1 cellular context compared by ENCODE assay signal in the genomic region with DNA sequence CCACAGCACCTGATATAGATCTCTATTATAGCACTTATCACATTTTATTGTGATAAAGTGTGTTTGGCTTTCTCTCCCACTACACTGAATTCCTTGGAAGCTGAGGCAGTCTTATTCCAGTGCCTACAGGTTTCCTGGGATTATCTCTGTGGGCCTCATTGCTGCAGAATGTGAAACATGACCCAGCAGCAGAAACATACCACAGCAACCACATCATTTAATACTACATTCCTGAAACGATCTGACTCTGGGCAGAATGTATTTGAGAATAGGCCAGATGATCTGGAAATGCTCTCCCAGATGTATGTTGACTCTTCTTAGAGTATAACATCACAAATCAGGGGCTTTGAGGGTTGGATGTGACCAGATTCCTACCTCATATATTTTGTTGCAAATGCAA.
A peak's percentile ranks its signal among the peaks of the same experiment; 100 is the strongest.
TF ChIP-seq lines count a peak whose summit lies in the region.

No MANE protein-coding gene starts in this region.

TF ChIP-seq in SK-N-SH, 30 proteins besides CTCF, POLR2A, EP300 and RAD21 (continued from another document):
- TF ChIP-seq, protein P1, sequence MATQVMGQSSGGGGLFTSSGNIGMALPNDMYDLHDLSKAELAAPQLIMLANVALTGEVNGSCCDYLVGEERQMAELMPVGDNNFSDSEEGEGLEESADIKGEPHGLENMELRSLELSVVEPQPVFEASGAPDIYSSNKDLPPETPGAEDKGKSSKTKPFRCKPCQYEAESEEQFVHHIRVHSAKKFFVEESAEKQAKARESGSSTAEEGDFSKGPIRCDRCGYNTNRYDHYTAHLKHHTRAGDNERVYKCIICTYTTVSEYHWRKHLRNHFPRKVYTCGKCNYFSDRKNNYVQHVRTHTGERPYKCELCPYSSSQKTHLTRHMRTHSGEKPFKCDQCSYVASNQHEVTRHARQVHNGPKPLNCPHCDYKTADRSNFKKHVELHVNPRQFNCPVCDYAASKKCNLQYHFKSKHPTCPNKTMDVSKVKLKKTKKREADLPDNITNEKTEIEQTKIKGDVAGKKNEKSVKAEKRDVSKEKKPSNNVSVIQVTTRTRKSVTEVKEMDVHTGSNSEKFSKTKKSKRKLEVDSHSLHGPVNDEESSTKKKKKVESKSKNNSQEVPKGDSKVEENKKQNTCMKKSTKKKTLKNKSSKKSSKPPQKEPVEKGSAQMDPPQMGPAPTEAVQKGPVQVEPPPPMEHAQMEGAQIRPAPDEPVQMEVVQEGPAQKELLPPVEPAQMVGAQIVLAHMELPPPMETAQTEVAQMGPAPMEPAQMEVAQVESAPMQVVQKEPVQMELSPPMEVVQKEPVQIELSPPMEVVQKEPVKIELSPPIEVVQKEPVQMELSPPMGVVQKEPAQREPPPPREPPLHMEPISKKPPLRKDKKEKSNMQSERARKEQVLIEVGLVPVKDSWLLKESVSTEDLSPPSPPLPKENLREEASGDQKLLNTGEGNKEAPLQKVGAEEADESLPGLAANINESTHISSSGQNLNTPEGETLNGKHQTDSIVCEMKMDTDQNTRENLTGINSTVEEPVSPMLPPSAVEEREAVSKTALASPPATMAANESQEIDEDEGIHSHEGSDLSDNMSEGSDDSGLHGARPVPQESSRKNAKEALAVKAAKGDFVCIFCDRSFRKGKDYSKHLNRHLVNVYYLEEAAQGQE (IDR thresholded peaks at IDR 0.05; ENCODE audit: low read depth, low read length): peak; percentile 79
- TF ChIP-seq, protein P2, sequence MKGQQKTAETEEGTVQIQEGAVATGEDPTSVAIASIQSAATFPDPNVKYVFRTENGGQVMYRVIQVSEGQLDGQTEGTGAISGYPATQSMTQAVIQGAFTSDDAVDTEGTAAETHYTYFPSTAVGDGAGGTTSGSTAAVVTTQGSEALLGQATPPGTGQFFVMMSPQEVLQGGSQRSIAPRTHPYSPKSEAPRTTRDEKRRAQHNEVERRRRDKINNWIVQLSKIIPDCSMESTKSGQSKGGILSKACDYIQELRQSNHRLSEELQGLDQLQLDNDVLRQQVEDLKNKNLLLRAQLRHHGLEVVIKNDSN (IDR thresholded peaks at IDR 0.05; ENCODE audit: borderline replicate concordance, low read depth): 0 out of 2 replicates have a peak, but pooled peaks have one; percentile 7
- TF ChIP-seq FOXM1 (IDR thresholded peaks at IDR 0.05; ENCODE audit: low read depth) (peak; percentile 35), GATA2 (CRISPR knock-in tag; IDR thresholded peaks at IDR 0.05) (no peak), POLR2AphosphoS5 (IDR thresholded peaks at IDR 0.05; ENCODE audit: low read depth, low read length) (peak; percentile 90; the same call in 1 of the 2 replicates), SMC3 (IDR thresholded peaks at IDR 0.05; ENCODE audit: low read depth, low read length) (0 out of 2 replicates have a peak, but pooled peaks have one; percentile 19), TEAD4 (IDR thresholded peaks at IDR 0.05; ENCODE audit: borderline replicate concordance, insufficient read depth) (peak; percentile 98), SIN3A (IDR thresholded peaks at IDR 0.05; ENCODE audit: borderline replicate concordance, low read depth, low read length) (0 out of 2 replicates have a peak, but pooled peaks have one; percentile 28), RXRA (IDR thresholded peaks at IDR 0.05; ENCODE audit: borderline replicate concordance, low read depth) (peak; percentile 74; the same call in 1 of the 2 replicates)
- TF ChIP-seq, protein P3, sequence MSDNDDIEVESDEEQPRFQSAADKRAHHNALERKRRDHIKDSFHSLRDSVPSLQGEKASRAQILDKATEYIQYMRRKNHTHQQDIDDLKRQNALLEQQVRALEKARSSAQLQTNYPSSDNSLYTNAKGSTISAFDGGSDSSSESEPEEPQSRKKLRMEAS (IDR thresholded peaks at IDR 0.05; ENCODE audit: low read depth): no peak; the same call in 1 of the 2 replicates
